ENCODE assay signal across 9 cellular contexts in genomic region chr17:9924735-9925191, GRCh38. TPM values are rescaled to one million over a fixed set of nuclear protein-coding genes. Genes with fewer than 3 reads are reported as not detected.
A peak's percentile ranks its signal among the peaks of the same experiment; 100 is the strongest.
DNase-seq lines count a peak whose midpoint lies in the region; ATAC-seq and TF ChIP-seq lines count a peak whose summit lies in the region.
"Had no signal": no experiment of that assay in that cellular context is flagged by ENCODE, and none has a peak within 500 bp of the region (broad histone marks: within the 10 kb centered on the region; RNA-seq: fewer than 3 reads in every experiment).

No MANE protein-coding gene starts in this region.

- no peak overlapping the region for H3K4me3 Mint-ChIP-seq in HFFc6
- H3K4me3 Mint-ChIP-seq in activated CD8-positive, alpha-beta T cell treated with anti-CD3 and anti-CD28 coated beads for 36 hours, result no peak overlapping the region
- H3K4me3 Mint-ChIP-seq: CD8-positive, alpha-beta memory T cell had no signal

- ATAC-seq in activated CD8-positive, alpha-beta T cell treated with anti-CD3 and anti-CD28 coated beads for 36 hours, result peak; percentile 67
- ATAC-seq in gastroesophageal sphincter (peak; percentile 59), HG03521 (IDR thresholded peaks at IDR 0.05; ENCODE audit: unreplicated experiment) (no peak)

- H3K27me3 Mint-ChIP-seq in HFFc6 (ENCODE audit: insufficient read depth), result peaks cover 5% of the 10 kb centered on the region
- H3K27me3 Mint-ChIP-seq in activated CD8-positive, alpha-beta T cell treated with anti-CD3 and anti-CD28 coated beads for 36 hours, result no peaks in the 10 kb centered on the region
- H3K27me3 Mint-ChIP-seq: CD8-positive, alpha-beta memory T cell had no signal

- H3K4me1 ChIP-seq in gastroesophageal sphincter, result peaks cover 0 to 9% (median 4%) of the 10 kb centered on the region in 3 donors
- H3K4me1 ChIP-seq in osteoblast (ENCODE audit: insufficient read depth, low read length), result no peaks in the 10 kb centered on the region

- H2AFZ ChIP-seq in osteoblast (ENCODE audit: low read length), result peak overlapping the region; percentile 76

- peak; percentile 92 for TF ChIP-seq CTCF in HFFc6 (IDR thresholded peaks at IDR 0.05)
- TF ChIP-seq CTCF in activated CD8-positive, alpha-beta T cell treated with anti-CD3 and anti-CD28 coated beads for 36 hours (IDR thresholded peaks at IDR 0.05), result peak; percentile 86
- peak; percentile 82 to 90 (median 86) for TF ChIP-seq CTCF in gastroesophageal sphincter (IDR thresholded peaks at IDR 0.05)
- peak; percentile 81 for TF ChIP-seq CTCF in osteoblast (IDR thresholded peaks at IDR 0.05; ENCODE audit: extremely low read depth, low read depth, low read length)

- H3K27ac ChIP-seq in gastroesophageal sphincter, result no peak overlapping the region
- no peak overlapping the region for H3K27ac ChIP-seq in osteoblast (ENCODE audit: low read depth, low read length)

- H4K20me1 ChIP-seq in osteoblast (ENCODE audit: insufficient read depth, low read length), result no peaks in the 10 kb centered on the region

- TF ChIP-seq EP300 in gastroesophageal sphincter (IDR thresholded peaks at IDR 0.05), result no peak

- H3K36me3 Mint-ChIP-seq in HFFc6 (ENCODE audit: low read depth), result no peaks in the 10 kb centered on the region
- H3K36me3 Mint-ChIP-seq in activated CD8-positive, alpha-beta T cell treated with anti-CD3 and anti-CD28 coated beads for 36 hours (ENCODE audit: low read depth), result no peaks in the 10 kb centered on the region

- H3K4me1 Mint-ChIP-seq in HFFc6 (ENCODE audit: low read depth), result no peaks in the 10 kb centered on the region; the same call in 1 of the 2 replicates
- H3K4me1 Mint-ChIP-seq in activated CD8-positive, alpha-beta T cell treated with anti-CD3 and anti-CD28 coated beads for 36 hours (ENCODE audit: low read depth), result no peaks in the 10 kb centered on the region

- intact Hi-C loops in activated CD8-positive, alpha-beta T cell treated with anti-CD3 and anti-CD28 coated beads for 36 hours (cut with micrococcal nuclease), result loop anchor here (10.0 kb wide), 2 partner anchors 300 to 690 kb away; no protein-coding TSS in a partner anchor

- TF ChIP-seq POLR2A in gastroesophageal sphincter (IDR thresholded peaks at IDR 0.05), result no peak

- H3K4me3 ChIP-seq in gastroesophageal sphincter, result no peak overlapping the region
- H3K4me3 ChIP-seq in osteoblast (ENCODE audit: insufficient read depth, low read length), result no peak overlapping the region

- CTCF ChIA-PET in activated CD8-positive, alpha-beta T cell treated with anti-CD3 and anti-CD28 coated beads for 36 hours (lab: Charles Lee), result interaction anchor here (0.6 to 3.1 kb wide), 10 partner anchors 11 to 695 kb away, joined by 3 to 17 read pairs (median 9); no protein-coding TSS in a partner anchor

- H3K36me3 ChIP-seq in gastroesophageal sphincter (peaks cover 0 to 21% of the 10 kb centered on the region in 2 donors), osteoblast (ENCODE audit: insufficient read depth, low read length) (no peaks in the 10 kb centered on the region)

- DNase-seq in NCI-H1436 (lab: John Stamatoyannopoulos, UW) (peak; percentile 72), NCI-H1436 treated with DMSO at 0.1 percent for 48 hours (lab: John Stamatoyannopoulos, UW) (no peak), HFFc6 (peak; percentile 81), NCI-H2227 (lab: John Stamatoyannopoulos, UW; ENCODE audit: unreplicated experiment) (peak; percentile 66), osteoblast (ENCODE audit: insufficient read length, low spot score, missing footprints) (peak; percentile 80)
- no peak for DNase-seq in activated CD8-positive, alpha-beta T cell treated with anti-CD3 and anti-CD28 coated beads for 36 hours

- POLR2A ChIA-PET in activated CD8-positive, alpha-beta T cell treated with anti-CD3 and anti-CD28 coated beads for 36 hours (lab: Charles Lee), result no interaction called here

- H3K9me3 Mint-ChIP-seq in HFFc6, result no peaks in the 10 kb centered on the region
- H3K9me3 Mint-ChIP-seq in activated CD8-positive, alpha-beta T cell treated with anti-CD3 and anti-CD28 coated beads for 36 hours, result no peaks in the 10 kb centered on the region
- H3K9me3 Mint-ChIP-seq: CD8-positive, alpha-beta memory T cell had no signal

- H3K4me2 ChIP-seq in osteoblast (ENCODE audit: insufficient read depth, low read length), result no peak overlapping the region

- no peaks in the 10 kb centered on the region for H3K79me2 ChIP-seq in osteoblast (ENCODE audit: insufficient read depth, low read length)

- H3K27me3 ChIP-seq in gastroesophageal sphincter (no peaks in the 10 kb centered on the region), osteoblast (ENCODE audit: insufficient read depth, low read length) (no peaks in the 10 kb centered on the region)

- H3K9me3 ChIP-seq in gastroesophageal sphincter (no peaks in the 10 kb centered on the region), osteoblast (ENCODE audit: low read depth, low read length) (no peaks in the 10 kb centered on the region)

- WGBS in gastroesophageal sphincter (ENCODE audit: low coverage in 1 of 2), 2 donors, result 2 to 11% methylated on average over 3 to 5 of the region's 6 CpGs

- H3K27ac Mint-ChIP-seq in HFFc6, result no peak overlapping the region
- H3K27ac Mint-ChIP-seq in activated CD8-positive, alpha-beta T cell treated with anti-CD3 and anti-CD28 coated beads for 36 hours, result no peak overlapping the region

RNA-seq across cellular contexts. Expression of gene RCVRN, which starts 19.7 kb away (rescaled TPM):
- not detected for total RNA-seq in HFFc6 (2021; fragmentation: NEBNext Ultra II Directional; extraction: Animal tissue kit (Norgen Biotek cat#: 25700))
- total RNA-seq in activated CD8-positive, alpha-beta T cell treated with anti-CD3 and anti-CD28 coated beads for 36 hours, result not detected
- total RNA-seq in gastroesophageal sphincter (under 1 TPM in 3 of 4 donors, not detected in 1; 0.27 to 0.81 (median 0.32) TPM), osteoblast (not detected in 2 replicates)
- total RNA-seq: CD8-positive, alpha-beta memory T cell had no signal

Comparison
In these comparisons a context has a peak if more than half of its experiments do, and no peak if none do; other contexts are left out.
1. DNase-seq: peak in NCI-H1436 (single experiment), HFFc6 (single experiment), NCI-H2227 (single experiment) and osteoblast (single experiment); none in NCI-H1436 treated with DMSO at 0.1 percent for 48 hours (single experiment) and activated CD8-positive, alpha-beta T cell treated with anti-CD3 and anti-CD28 coated beads for 36 hours (single experiment).
2. Peak in every context shown above with its lines, with median percentiles within 50 percentile points of each other: CTCF ChIP-seq.